Comparison of ENCODE assay signal across 27 cellular contexts in genomic region chr6:32212076-32212760, GRCh38. TPM values are rescaled to one million over a fixed set of nuclear protein-coding genes. Genes with fewer than 3 reads are reported as not detected.
DNase-seq lines count a peak whose midpoint lies in the region; TF ChIP-seq lines count a peak whose summit lies in the region.
"Had no signal": no experiment of that assay in that cellular context is flagged by ENCODE, and none has a peak within 500 bp of the region (broad histone marks: within the 10 kb centered on the region; RNA-seq: fewer than 3 reads in every experiment).

No MANE protein-coding gene starts in this region.

- H3K23ac ChIP-seq in neuronal stem cell (ENCODE audit: low read depth, low read length, poor library complexity) = no peak overlapping the region

- H3K4me2 ChIP-seq in neuronal stem cell (ENCODE audit: insufficient read depth, low read length, poor library complexity, severe bottlenecking) = no peak overlapping the region

- H2BK5ac ChIP-seq in neuronal stem cell (ENCODE audit: low read length) = no peak overlapping the region

- POLR2A ChIA-PET in CD4-positive, alpha-beta memory T cell (lab: Charles Lee; ENCODE audit: partially characterized antibody) = interaction anchor here (1.4 kb wide), 1 partner anchor 17 kb away, joined by 3 read pairs; no protein-coding TSS in a partner anchor

- H4K91ac ChIP-seq in neuronal stem cell (ENCODE audit: low read depth, low read length, poor library complexity) = no peak overlapping the region

- no peaks in the 10 kb centered on the region for H3K36me3 ChIP-seq in CD4-positive, alpha-beta memory T cell (ENCODE audit: insufficient read depth, low read length)
- H3K36me3 ChIP-seq in neuronal stem cell (replicated peaks in 1 of 2; ENCODE audit: control insufficient read depth in 2 of 2, insufficient read depth in 2 of 2, low read length in 2 of 2) (no peaks in the 10 kb centered on the region), stomach (no peaks in the 10 kb centered on the region)
- H3K36me3 ChIP-seq: gastrocnemius medialis, MG63, tibial artery had no signal

- peak overlapping the region; percentile 59 for H2BK15ac ChIP-seq in neuronal stem cell (ENCODE audit: low read length)

- H3K27ac Mint-ChIP-seq in CD4-positive, alpha-beta memory T cell = peak overlapping the region in 4 of 7 donors; percentile 23 to 52 (median 37)
- H3K27ac Mint-ChIP-seq: activated CD4-positive, alpha-beta T cell treated with anti-CD3 and anti-CD28 coated beads, Interleukin-2, amount 10 ng/mL, durations not matched to agents 24 days and 14 days; activated naive CD4-positive, alpha-beta T cell treated with anti-CD3 and anti-CD28 coated beads, Interleukin-2, amount 10 ng/mL, durations not matched to agents 7 days and 5 days; activated T-cell treated with anti-CD3 and anti-CD28 coated beads, Interleukin-2, amount 50 U/mL, for 72 hours; mesothelial cell of epicardium; stimulated activated naive CD8-positive, alpha-beta T cell treated with anti-CD3 and anti-CD28 coated beads, Interleukin-15, Interleukin-2, amounts not matched to agents 100 ng/mL and 50 ng/mL, for 24 hours had no signal

- H3K9me3 ChIP-seq in CD4-positive, alpha-beta memory T cell (ENCODE audit: control insufficient read depth in 1 of 2, low read length in 2 of 2) = no peaks in the 10 kb centered on the region
- H3K9me3 ChIP-seq in neuronal stem cell (replicated peaks in 1 of 2; ENCODE audit: control insufficient read depth in 2 of 2, insufficient read depth in 1 of 2, low read depth in 1 of 2, low read length in 2 of 2) (no peaks in the 10 kb centered on the region), stomach (no peaks in the 10 kb centered on the region)
- H3K9me3 ChIP-seq: gastrocnemius medialis, MG63, tibial artery had no signal

- no peak for TF ChIP-seq CTCF in stomach (IDR thresholded peaks at IDR 0.05)

- H3K36me3 Mint-ChIP-seq in CD4-positive, alpha-beta memory T cell = no peaks in the 10 kb centered on the region
- H3K36me3 Mint-ChIP-seq: activated naive CD4-positive, alpha-beta T cell treated with anti-CD3 and anti-CD28 coated beads, Interleukin-2, amount 10 ng/mL, durations not matched to agents 7 days and 5 days; CD8-positive, alpha-beta T cell; IgD-negative memory B cell; mesothelial cell of epicardium; naive thymus-derived CD4-positive, alpha-beta T cell had no signal

- no peak overlapping the region for H2BK120ac ChIP-seq in neuronal stem cell (ENCODE audit: low read depth, low read length)

- no peak for TF ChIP-seq EP300 in stomach (IDR thresholded peaks at IDR 0.05)

- H3K4me3 Mint-ChIP-seq in CD4-positive, alpha-beta memory T cell = no peak overlapping the region
- H3K4me3 Mint-ChIP-seq: activated CD4-positive, alpha-beta T cell treated with anti-CD3 and anti-CD28 coated beads, Interleukin-2, amount 10 ng/mL, durations not matched to agents 24 days and 14 days; activated naive CD4-positive, alpha-beta T cell treated with anti-CD3 and anti-CD28 coated beads, Interleukin-2, amount 10 ng/mL, durations not matched to agents 7 days and 5 days; activated T-cell treated with anti-CD3 and anti-CD28 coated beads, Interleukin-2, amount 50 U/mL, for 72 hours; CD8-positive, alpha-beta T cell; IgD-negative memory B cell; mesothelial cell of epicardium; naive thymus-derived CD4-positive, alpha-beta T cell; stimulated activated naive CD8-positive, alpha-beta T cell treated with anti-CD3 and anti-CD28 coated beads, Interleukin-15, Interleukin-2, amounts not matched to agents 100 ng/mL and 50 ng/mL, for 24 hours had no signal

- H3K27me3 ChIP-seq in CD4-positive, alpha-beta memory T cell (ENCODE audit: insufficient read depth, low read length) = no peaks in the 10 kb centered on the region
- peaks cover 0 to 18% (median 0%) of the 10 kb centered on the region in 3 experiments for H3K27me3 ChIP-seq in neuronal stem cell (ENCODE audit: control insufficient read depth in 3 of 3, insufficient read depth in 3 of 3, low read depth in 1 of 3, low read length in 3 of 3)
- H3K27me3 ChIP-seq in stomach = no peaks in the 10 kb centered on the region
- H3K27me3 ChIP-seq: gastrocnemius medialis, MG63 had no signal

- peaks cover 0 to 6% (median 0%) of the 10 kb centered on the region in 4 donors for H3K4me1 Mint-ChIP-seq in CD4-positive, alpha-beta memory T cell
- H3K4me1 Mint-ChIP-seq: activated CD4-positive, alpha-beta T cell treated with anti-CD3 and anti-CD28 coated beads, Interleukin-2, amount 10 ng/mL, durations not matched to agents 24 days and 14 days; activated naive CD4-positive, alpha-beta T cell treated with anti-CD3 and anti-CD28 coated beads, Interleukin-2, amount 10 ng/mL, durations not matched to agents 7 days and 5 days; mesothelial cell of epicardium had no signal

- no peak overlapping the region for H4K8ac ChIP-seq in neuronal stem cell (ENCODE audit: low read depth, low read length)

- CTCF ChIA-PET in CD4-positive, alpha-beta memory T cell (lab: Charles Lee; ENCODE audit: partially characterized antibody) = no interaction called here

- no peak overlapping the region for H2BK12ac ChIP-seq in neuronal stem cell (ENCODE audit: low read length)

- intact Hi-C loops in CD4-positive, alpha-beta memory T cell (cut with micrococcal nuclease) = no loop called here
- intact Hi-C loops in stomach (cut with DNase I; ENCODE audit: low total_unique reads) = no loop called here

- H2AFZ ChIP-seq in neuronal stem cell (ENCODE audit: low read length) = no peak overlapping the region

- no peaks in the 10 kb centered on the region for H3K4me1 ChIP-seq in CD4-positive, alpha-beta memory T cell (ENCODE audit: insufficient read depth, low read length)
- H3K4me1 ChIP-seq in neuronal stem cell (ENCODE audit: control insufficient read depth in 2 of 2, insufficient read depth in 1 of 2, low read depth in 1 of 2, low read length in 2 of 2) (no peaks in the 10 kb centered on the region), stomach (no peaks in the 10 kb centered on the region)
- H3K4me1 ChIP-seq: gastrocnemius medialis, tibial artery had no signal

- no CpG with 5 or more reads among the region's 12 CpGs for WGBS in neuronal stem cell (ENCODE audit: extremely low coverage in 2 of 2, insufficient read length in 2 of 2, insufficient replicate concordance in 1 of 2), 2 donors
- WGBS in stomach, 5 donors = 76 to 90% (median 83%) methylated on average over 11 to 12 of the region's 12 CpGs

- no peak for TF ChIP-seq POLR2A in stomach (IDR thresholded peaks at IDR 0.05)

- no peak for DNase-seq in CD4-positive, alpha-beta memory T cell
- DNase-seq in amniotic epithelial cell (ENCODE audit: low read depth) (peak; percentile 8), neuronal stem cell (ENCODE audit: low spot score) (no peak), activated T-cell treated with anti-CD3 and anti-CD28 coated beads for 4 hours (no peak), stomach (no peak)
- DNase-seq in activated T-cell treated with anti-CD3 and anti-CD28 coated beads, Interleukin-2, amount 50 U/mL, for 48 hours = no peak
- DNase-seq: activated CD4-positive, alpha-beta T cell treated with anti-CD3 and anti-CD28 coated beads, Interleukin-2, amount 10 ng/mL, durations not matched to agents 24 days and 14 days; activated naive CD4-positive, alpha-beta T cell treated with anti-CD3 and anti-CD28 coated beads, Interleukin-2, amount 10 ng/mL, durations not matched to agents 7 days and 5 days; activated T-cell treated with anti-CD3 and anti-CD28 coated beads, Interleukin-2, amount 50 U/mL, for 72 hours; amygdala; CD8-positive, alpha-beta T cell; DMS53; gastrocnemius medialis; hippocampal formation; left ventricle myocardium superior; MG63; naive thymus-derived CD4-positive, alpha-beta T cell; NCI-H1417; NCI-H446; stimulated activated CD4-positive, alpha-beta T cell treated with anti-CD3 and anti-CD28 coated beads, Interleukin-12 subunit alpha, Interleukin-12 subunit beta, amount 100 ng/mL, for 4 hours had no signal

- H3K9ac ChIP-seq in neuronal stem cell (ENCODE audit: low read depth, low read length, poor library complexity) = no peak overlapping the region

- no peak overlapping the region for H3K14ac ChIP-seq in neuronal stem cell (ENCODE audit: low read length)

- H3K4me3 ChIP-seq in CD4-positive, alpha-beta memory T cell (ENCODE audit: low read length in 2 of 2) = no peak overlapping the region
- H3K4me3 ChIP-seq in neuronal stem cell (ENCODE audit: low read length in 2 of 2) (no peak overlapping the region), stomach (no peak overlapping the region)
- H3K4me3 ChIP-seq: coronary artery, gastrocnemius medialis, MG63, tibial artery had no signal

- no peak overlapping the region for H3K27ac ChIP-seq in CD4-positive, alpha-beta memory T cell (ENCODE audit: low read depth, low read length)
- H3K27ac ChIP-seq in neuronal stem cell (replicated peaks; ENCODE audit: low read length) (no peak overlapping the region), stomach (no peak overlapping the region)
- H3K27ac ChIP-seq: coronary artery, gastrocnemius medialis, RWPE1, tibial artery, VCaP had no signal

- peak overlapping the region; percentile 19 for H3K18ac ChIP-seq in neuronal stem cell (ENCODE audit: low read length)

- no peaks in the 10 kb centered on the region for H3K9me3 Mint-ChIP-seq in CD4-positive, alpha-beta memory T cell
- H3K9me3 Mint-ChIP-seq: activated CD4-positive, alpha-beta T cell treated with anti-CD3 and anti-CD28 coated beads, Interleukin-2, amount 10 ng/mL, durations not matched to agents 24 days and 14 days; activated naive CD4-positive, alpha-beta T cell treated with anti-CD3 and anti-CD28 coated beads, Interleukin-2, amount 10 ng/mL, durations not matched to agents 7 days and 5 days; activated T-cell treated with anti-CD3 and anti-CD28 coated beads, Interleukin-2, amount 50 U/mL, for 72 hours; CD8-positive, alpha-beta T cell; IgD-negative memory B cell; mesothelial cell of epicardium; naive thymus-derived CD4-positive, alpha-beta T cell; stimulated activated naive CD8-positive, alpha-beta T cell treated with anti-CD3 and anti-CD28 coated beads, Interleukin-15, Interleukin-2, amounts not matched to agents 100 ng/mL and 50 ng/mL, for 24 hours had no signal

- H3K4ac ChIP-seq in neuronal stem cell (ENCODE audit: low read length) = no peak overlapping the region

- H3K79me1 ChIP-seq in neuronal stem cell (ENCODE audit: low read depth, low read length) = no peaks in the 10 kb centered on the region

- H2AK5ac ChIP-seq in neuronal stem cell (ENCODE audit: low read depth, low read length) = peak overlapping the region; percentile 88

- H3K27me3 Mint-ChIP-seq in CD4-positive, alpha-beta memory T cell = no peaks in the 10 kb centered on the region
- H3K27me3 Mint-ChIP-seq: IgD-negative memory B cell; stimulated activated naive CD8-positive, alpha-beta T cell treated with anti-CD3 and anti-CD28 coated beads, Interleukin-15, Interleukin-2, amounts not matched to agents 100 ng/mL and 50 ng/mL, for 24 hours had no signal

RNA-seq across cellular contexts. Expression of gene NOTCH4, which starts 11.6 kb away (rescaled TPM):
- total RNA-seq in CD4-positive, alpha-beta memory T cell = 1 to 10 TPM in 1 of 2 experiments, under 1 TPM in 1; 0.35 to 1.2 TPM
- polyA plus RNA-seq in CD4-positive, alpha-beta memory T cell = under 1 TPM in 1 of 2 donors, not detected in 1; 0.70 TPM
- polyA plus RNA-seq in neuronal stem cell (2013, experiment 1 of 2) = 4.0 TPM
- 3.7 TPM for polyA plus RNA-seq in neuronal stem cell (2013, experiment 2 of 2)
- total RNA-seq in stomach = 10 to 100 TPM; 11.0 to 45.5 (median 14.3) TPM
- 10 to 100 TPM in 1 of 3 donors, 1 to 10 TPM in 2; 7.3 to 22.3 (median 8.4) TPM for polyA plus RNA-seq in stomach

RNA-seq across cellular contexts. Expression of gene GPSM3, which starts 19.8 kb away (rescaled TPM):
- total RNA-seq in CD4-positive, alpha-beta memory T cell = 100 to 1,000 TPM; 309 to 313 TPM
- 100 to 1,000 TPM; 110 to 165 TPM for polyA plus RNA-seq in CD4-positive, alpha-beta memory T cell
- 4.2 TPM for polyA plus RNA-seq in neuronal stem cell (2013, experiment 1 of 2)
- 4.2 TPM for polyA plus RNA-seq in neuronal stem cell (2013, experiment 2 of 2)
- 10 to 100 TPM in 1 of 5 donors, 1 to 10 TPM in 1, not detected in 3; 3.1 to 41.0 TPM for total RNA-seq in stomach
- polyA plus RNA-seq in stomach = 10 to 100 TPM in 2 of 3 donors, 1 to 10 TPM in 1; 10.0 to 25.8 (median 23.9) TPM

RNA-seq across cellular contexts. Expression of gene PBX2, which starts 22.2 kb away (rescaled TPM):
- total RNA-seq in CD4-positive, alpha-beta memory T cell = 100 to 1,000 TPM; 188 to 192 TPM
- 1 to 10 TPM in 1 of 2 donors, under 1 TPM in 1; 0.57 to 1.8 TPM for polyA plus RNA-seq in CD4-positive, alpha-beta memory T cell
- 154 TPM for polyA plus RNA-seq in neuronal stem cell (2013, experiment 1 of 2)
- polyA plus RNA-seq in neuronal stem cell (2013, experiment 2 of 2) = 155 TPM
- total RNA-seq in stomach = 10 to 100 TPM; 23.5 to 50.3 (median 42.0) TPM
- 10 to 100 TPM; 26.5 to 31.4 (median 28.0) TPM for polyA plus RNA-seq in stomach

RNA-seq across cellular contexts. Expression of gene AGER, which starts 28.2 kb away (rescaled TPM):
- 10 to 100 TPM; 74.8 to 77.3 TPM for total RNA-seq in CD4-positive, alpha-beta memory T cell
- under 1 TPM in 1 of 2 donors, not detected in 1; 0.62 TPM for polyA plus RNA-seq in CD4-positive, alpha-beta memory T cell
- 19.9 TPM for polyA plus RNA-seq in neuronal stem cell (2013, experiment 1 of 2)
- polyA plus RNA-seq in neuronal stem cell (2013, experiment 2 of 2) = 18.7 TPM
- 10 to 100 TPM in 2 of 5 donors, 1 to 10 TPM in 2, under 1 TPM in 1; 0.87 to 35.6 (median 2.8) TPM for total RNA-seq in stomach
- 10 to 100 TPM; 13.0 to 18.0 (median 16.9) TPM for polyA plus RNA-seq in stomach

RNA-seq across cellular contexts. Expression of gene RNF5, which starts 34.0 kb away (rescaled TPM):
- total RNA-seq in CD4-positive, alpha-beta memory T cell = 10 to 100 TPM; 44.2 to 47.7 TPM
- polyA plus RNA-seq in CD4-positive, alpha-beta memory T cell = 100 to 1,000 TPM; 102 to 129 TPM
- polyA plus RNA-seq in neuronal stem cell (2013, experiment 1 of 2) = 152 TPM
- 145 TPM for polyA plus RNA-seq in neuronal stem cell (2013, experiment 2 of 2)
- 10 to 100 TPM; 22.6 to 71.4 (median 50.9) TPM for total RNA-seq in stomach
- polyA plus RNA-seq in stomach = 100 to 1,000 TPM in 1 of 3 donors, 10 to 100 TPM in 2; 92.5 to 107 (median 93.2) TPM

Comparison
In these comparisons a context has a peak if more than half of its experiments do, and no peak if none do; other contexts are left out.
1. RNA of gene NOTCH4, which starts 11.6 kb away (total RNA-seq): 11.0 to 45.5 TPM in stomach; 0.35 to 1.2 TPM in CD4-positive, alpha-beta memory T cell; every median in the first group is over 4 times any median in the second.
2. RNA of gene GPSM3, which starts 19.8 kb away (total RNA-seq): 309 to 313 TPM in CD4-positive, alpha-beta memory T cell; 3.1 to 41.0 TPM in stomach; every median in the first group is over 4 times any median in the second.